18 cellular contexts compared by ENCODE assay signal in genomic region chr6:153086225-153086990, GRCh38.
"Had no signal": no experiment of that assay in that cellular context is flagged by ENCODE, and none has a peak within 500 bp of the region (broad histone marks: within the 10 kb centered on the region; RNA-seq: fewer than 3 reads in every experiment).

No MANE protein-coding gene starts in this region.

- H3K4me3 Mint-ChIP-seq: endodermal cell; memory B cell; naive thymus-derived CD4-positive, alpha-beta T cell; T-helper 2 cell treated with Interferon-gamma antibody and Interleukin-4, amounts not matched to agents 5 μg/mL and 100 μg/mL, for 36 hours had no signal

- H3K27ac ChIP-seq: dorsolateral prefrontal cortex, neutrophil, transverse colon had no signal

- ATAC-seq: mucosa of descending colon; naive thymus-derived CD4-positive, alpha-beta T cell had no signal

- H3K27ac Mint-ChIP-seq: endodermal cell; memory B cell; naive thymus-derived CD4-positive, alpha-beta T cell; T-helper 2 cell treated with Interferon-gamma antibody and Interleukin-4, amounts not matched to agents 5 μg/mL and 100 μg/mL, for 36 hours had no signal

- H3K4me3 ChIP-seq: dorsolateral prefrontal cortex, mucosa of descending colon, transverse colon had no signal

- H3K4me1 Mint-ChIP-seq: memory B cell; naive thymus-derived CD4-positive, alpha-beta T cell had no signal

- H3K9me3 ChIP-seq: mucosa of descending colon, neutrophil, transverse colon had no signal

- H3K9me3 Mint-ChIP-seq: memory B cell; T-helper 2 cell treated with Interferon-gamma antibody and Interleukin-4, amounts not matched to agents 5 μg/mL and 100 μg/mL, for 36 hours had no signal

- DNase-seq: activated CD4-positive, alpha-beta T cell treated with anti-CD3 and anti-CD28 coated beads, Interleukin-2, amount 50 U/mL, for 1 hour; activated CD4-positive, CD25-positive, alpha-beta regulatory T cell; activated CD8-positive, alpha-beta memory T cell treated with anti-CD3 and anti-CD28 coated beads for 24 hours; activated effector memory CD4-positive, alpha-beta T cell treated with Interleukin-2 at 50 U/mL for 16 hours; activated naive CD4-positive, alpha-beta T cell treated with anti-CD3 and anti-CD28 coated beads, Interleukin-2, amount 50 U/mL, for 16 hours; dorsolateral prefrontal cortex; endodermal cell; islet precursor cell; mucosa of descending colon; naive thymus-derived CD4-positive, alpha-beta T cell; retina; stimulated activated CD4-positive, alpha-beta T cell treated with anti-CD3 and anti-CD28 coated beads, Interleukin-2, amount 100 ng/mL, for 48 hours; stimulated activated naive CD4-positive, alpha-beta T cell; substantia nigra; transverse colon had no signal

- H3K27me3 ChIP-seq: dorsolateral prefrontal cortex, neutrophil, transverse colon had no signal

- H3K36me3 ChIP-seq: neutrophil, transverse colon had no signal

- H3K36me3 Mint-ChIP-seq: memory B cell; naive thymus-derived CD4-positive, alpha-beta T cell had no signal
